In genomic region chr2:203062126-203062525, GRCh38 we compare ENCODE assay signal across 17 cellular contexts. TPM values are rescaled to one million over a fixed set of nuclear protein-coding genes. Genes with fewer than 3 reads are reported as not detected.
DNase-seq lines count a peak whose midpoint lies in the region; ATAC-seq and TF ChIP-seq lines count a peak whose summit lies in the region.
"Had no signal": no experiment of that assay in that cellular context is flagged by ENCODE, and none has a peak within 500 bp of the region (broad histone marks: within the 10 kb centered on the region; RNA-seq: fewer than 3 reads in every experiment).

No MANE protein-coding gene starts in this region.

- no peak for DNase-seq in HFFc6
- no peak for DNase-seq in endodermal cell
- DNase-seq in mesothelial cell of epicardium (ENCODE audit: low spot score in 2 of 2, unreplicated experiment in 2 of 2): no peak
- no peak for DNase-seq in T-helper 1 cell
- no peak for DNase-seq in upper lobe of right lung
- DNase-seq: C1 segment of cervical spinal cord, GM23248, Karpas-422, MM.1S, NCI-H1105 treated with DMSO at 0.1 percent for 48 hours, NCI-H187 treated with DMSO at 0.1 percent for 48 hours, NCI-H446 treated with DMSO at 0.1 percent for 48 hours, NCI-H748 treated with DMSO at 0.1 percent for 48 hours, PC-9 had no signal

- H3K9me3 Mint-ChIP-seq in HFFc6 (no peaks in the 10 kb centered on the region), endodermal cell (peaks cover 34% of the 10 kb centered on the region), mesothelial cell of epicardium (peaks cover 7% of the 10 kb centered on the region)

- peak overlapping the region; percentile 68 for H3K27ac Mint-ChIP-seq in HFFc6
- peak overlapping the region; percentile 71 for H3K27ac Mint-ChIP-seq in endodermal cell
- peak overlapping the region; percentile 77 for H3K27ac Mint-ChIP-seq in mesothelial cell of epicardium

- H3K27ac ChIP-seq in endodermal cell (ENCODE audit: low read depth, low read length): no peak overlapping the region
- H3K27ac ChIP-seq in upper lobe of right lung: no peak overlapping the region
- H3K27ac ChIP-seq: GM23248, PC-9, SK-N-MC had no signal

- H3K9ac ChIP-seq in endodermal cell (ENCODE audit: extremely low read depth, low read length, poor library complexity, severe bottlenecking): no peak overlapping the region
- H3K9ac ChIP-seq: GM23248 had no signal

- H3K4me1 ChIP-seq in endodermal cell (ENCODE audit: control insufficient read depth, insufficient read depth, low read length): no peaks in the 10 kb centered on the region
- H3K4me1 ChIP-seq in upper lobe of right lung: no peaks in the 10 kb centered on the region

- 92 to 94% methylated on average over 3 of the region's 3 CpGs for WGBS in endodermal cell (ENCODE audit: insufficient coverage in 1 of 2, insufficient read length in 1 of 2), 2 experiments

- H3K27me3 Mint-ChIP-seq in HFFc6 (ENCODE audit: insufficient read depth) (no peaks in the 10 kb centered on the region; the same call in 1 of the 2 replicates), endodermal cell (ENCODE audit: insufficient read depth) (no peaks in the 10 kb centered on the region), mesothelial cell of epicardium (ENCODE audit: low read depth) (no peaks in the 10 kb centered on the region)

- no peak overlapping the region for H3K4me3 Mint-ChIP-seq in HFFc6
- no peak overlapping the region for H3K4me3 Mint-ChIP-seq in endodermal cell
- H3K4me3 Mint-ChIP-seq in mesothelial cell of epicardium: no peak overlapping the region

- H3K4me3 ChIP-seq in endodermal cell (ENCODE audit: low read length) (no peak overlapping the region), upper lobe of right lung (no peak overlapping the region)
- H3K4me3 ChIP-seq: GM23248, PC-9, SK-N-MC had no signal

- H3K9me3 ChIP-seq in endodermal cell (ENCODE audit: control insufficient read depth, low read length): peaks cover 39% of the 10 kb centered on the region
- H3K9me3 ChIP-seq in upper lobe of right lung: no peaks in the 10 kb centered on the region

- H3K36me3 ChIP-seq in endodermal cell (ENCODE audit: control insufficient read depth, insufficient read depth, low read length) (peaks cover 77% of the 10 kb centered on the region), upper lobe of right lung (peaks cover 52% of the 10 kb centered on the region)

- H3K27me3 ChIP-seq in endodermal cell (ENCODE audit: control insufficient read depth, insufficient read depth, low read length, poor library complexity, severe bottlenecking) (no peaks in the 10 kb centered on the region), upper lobe of right lung (no peaks in the 10 kb centered on the region)

- intact Hi-C loops in upper lobe of right lung (cut with DNase I): no loop called here

- H3K4me1 Mint-ChIP-seq in HFFc6 (ENCODE audit: low read depth): peaks cover 16% of the 10 kb centered on the region
- H3K4me1 Mint-ChIP-seq in endodermal cell: peaks cover 2% of the 10 kb centered on the region
- peaks cover 16% of the 10 kb centered on the region for H3K4me1 Mint-ChIP-seq in mesothelial cell of epicardium

- ATAC-seq in GM19397 (IDR thresholded peaks at IDR 0.05; ENCODE audit: unreplicated experiment): no peak
- ATAC-seq in upper lobe of right lung: no peak
- no peak for ATAC-seq in HG02840 (IDR thresholded peaks at IDR 0.05; ENCODE audit: low FRiP score, unreplicated experiment)

- no peak for TF ChIP-seq CTCF in HFFc6 (IDR thresholded peaks at IDR 0.05)
- no peak for TF ChIP-seq CTCF in endodermal cell (conservative IDR thresholded peaks at IDR 0.05)
- no peak for TF ChIP-seq CTCF in mesothelial cell of epicardium (IDR thresholded peaks at IDR 0.05; ENCODE audit: unreplicated experiment)
- no peak for TF ChIP-seq CTCF in upper lobe of right lung (IDR thresholded peaks at IDR 0.05)

- H3K36me3 Mint-ChIP-seq in HFFc6 (ENCODE audit: low read depth): peaks cover 46% of the 10 kb centered on the region
- H3K36me3 Mint-ChIP-seq in endodermal cell (ENCODE audit: low read depth): peaks cover 57% of the 10 kb centered on the region
- peaks cover 48% of the 10 kb centered on the region for H3K36me3 Mint-ChIP-seq in mesothelial cell of epicardium

RNA-seq across cellular contexts. Expression of gene NBEAL1, which starts 47.5 kb away (rescaled TPM):
- total RNA-seq in HFFc6 (2021; fragmentation: NEBNext Ultra II Directional; extraction: Animal tissue kit (Norgen Biotek cat#: 25700)): 10 to 100 TPM; 17.7 to 29.2 (median 23.8) TPM
- 10 to 100 TPM; 18.2 to 20.1 TPM for total RNA-seq in endodermal cell
- polyA plus RNA-seq in endodermal cell (2013, experiment 1 of 2): 5.2 TPM
- 7.0 TPM for polyA plus RNA-seq in endodermal cell (2013, experiment 2 of 2)
- total RNA-seq in mesothelial cell of epicardium: 30.6 to 36.6 TPM (median 33.0 TPM) in 3 replicates
- total RNA-seq in upper lobe of right lung: 73.4 TPM
